Comparison of ENCODE assay signal across 19 cellular contexts in genomic region chr10:32131388-32131787, GRCh38.
DNase-seq lines count a peak whose midpoint lies in the region; ATAC-seq, FAIRE-seq and TF ChIP-seq lines count a peak whose summit lies in the region.
"Had no signal": no experiment of that assay in that cellular context is flagged by ENCODE, and none has a peak within 500 bp of the region (broad histone marks: within the 10 kb centered on the region; RNA-seq: fewer than 3 reads in every experiment).

No MANE protein-coding gene starts in this region.

- H3K79me2 ChIP-seq in K562 (ENCODE audit: control insufficient read depth, insufficient read depth, low read length): no peaks in the 10 kb centered on the region

- peak overlapping the region; percentile 75 for H3K27ac Mint-ChIP-seq in CD8-positive, alpha-beta T cell
- H3K27ac Mint-ChIP-seq: activated B cell treated with CpG ODN at 0.5 μM for 24 hours; activated T-helper 1 cell treated with anti-CD3 and anti-CD28 coated beads, Interleukin-12 subunit alpha, Interleukin-12 subunit beta, Interleukin-2, Interleukin-4 antibody, amounts not matched to agents 30 ng/mL and 10 ng/mL and 1 ng/mL, durations not matched to agents 14 hours and 24 hours and 36 hours had no signal

- H3K27me3 Mint-ChIP-seq in CD8-positive, alpha-beta T cell (ENCODE audit: low read depth): no peaks in the 10 kb centered on the region
- H3K27me3 Mint-ChIP-seq: activated B cell treated with CpG ODN at 0.5 μM for 24 hours had no signal

- TF ChIP-seq EP300 in K562 (IDR thresholded peaks at IDR 0.05; ENCODE audit: low read length): no peak

- TF ChIP-seq CTCF in CD8-positive, alpha-beta T cell (IDR thresholded peaks at IDR 0.05): no peak
- no peak for TF ChIP-seq CTCF in K562 (IDR thresholded peaks at IDR 0.05 in 2 of 3, conservative IDR thresholded peaks at IDR 0.05 in 1 of 3; ENCODE audit: insufficient read depth in 2 of 3, low read depth in 1 of 3, low read length in 3 of 3)

- peaks cover 14% of the 10 kb centered on the region for H3K4me1 Mint-ChIP-seq in CD8-positive, alpha-beta T cell (ENCODE audit: low read depth)
- H3K4me1 Mint-ChIP-seq: activated B cell treated with CpG ODN at 0.5 μM for 24 hours had no signal

- H3K4me3 ChIP-seq in CD8-positive, alpha-beta T cell (ENCODE audit: low read depth, low read length): no peak overlapping the region
- H3K4me3 ChIP-seq in K562: no peak overlapping the region
- no peak overlapping the region for H3K4me3 ChIP-seq in muscle layer of duodenum (ENCODE audit: low read depth in 1 of 2, low read length in 2 of 2)
- H3K4me3 ChIP-seq: esophagus squamous epithelium had no signal

- WGBS in K562 (ENCODE audit: insufficient coverage, low coverage, missing lambda C conversion rate): 6% methylated on average over 3 of the region's 3 CpGs

- H3K27me3 ChIP-seq in CD8-positive, alpha-beta T cell (ENCODE audit: insufficient read depth, low read length): no peaks in the 10 kb centered on the region
- H3K27me3 ChIP-seq in K562 (ENCODE audit: control insufficient read depth in 2 of 2, insufficient read depth in 2 of 2, low read length in 2 of 2) (no peaks in the 10 kb centered on the region), muscle layer of duodenum (ENCODE audit: low read depth, low read length) (no peaks in the 10 kb centered on the region)
- H3K27me3 ChIP-seq: brain microvascular endothelial cell, esophagus squamous epithelium had no signal

- H3K27ac ChIP-seq in CD8-positive, alpha-beta T cell (ENCODE audit: low read depth, low read length): no peak overlapping the region
- H3K27ac ChIP-seq in KOPT-K1 (ENCODE audit: low read depth, low read length, poor library complexity, severe bottlenecking) (peak overlapping the region; percentile 49), K562 (ENCODE audit: extremely low read depth, low read depth, low read length) (no peak overlapping the region), muscle layer of duodenum (ENCODE audit: low read length) (peak overlapping the region; percentile 49)
- H3K27ac ChIP-seq: brain microvascular endothelial cell, esophagus squamous epithelium had no signal

- H3K4me1 ChIP-seq in CD8-positive, alpha-beta T cell (ENCODE audit: insufficient read depth, low read length): peaks cover 9% of the 10 kb centered on the region
- H3K4me1 ChIP-seq in K562 (replicated peaks in 1 of 2; ENCODE audit: control insufficient read depth in 2 of 2, insufficient read depth in 2 of 2, low read length in 2 of 2): peaks cover 0 to 7% of the 10 kb centered on the region in 2 experiments; a peak in 4 of 5 replicates
- no peaks in the 10 kb centered on the region for H3K4me1 ChIP-seq in muscle layer of duodenum (ENCODE audit: control insufficient read depth in 1 of 2, insufficient read depth in 2 of 2, low read length in 2 of 2)

- peak overlapping the region; percentile 71 for H2AFZ ChIP-seq in K562 (ENCODE audit: low read depth, low read length)

- no peak overlapping the region for H3K4me3 Mint-ChIP-seq in CD8-positive, alpha-beta T cell
- H3K4me3 Mint-ChIP-seq: activated B cell treated with CpG ODN at 0.5 μM for 24 hours; activated T-helper 1 cell treated with anti-CD3 and anti-CD28 coated beads, Interleukin-12 subunit alpha, Interleukin-12 subunit beta, Interleukin-2, Interleukin-4 antibody, amounts not matched to agents 30 ng/mL and 10 ng/mL and 1 ng/mL, durations not matched to agents 14 hours and 24 hours and 36 hours; T-helper 1 cell treated with Interleukin-12 subunit alpha and Interleukin-12 subunit beta and Interleukin-4 antibody, amounts not matched to agents 30 μg/mL and 1 μg/mL, for 36 hours had no signal

- POLR2A ChIA-PET in CD8-positive, alpha-beta T cell (lab: Charles Lee): interaction anchor here (1.0 kb wide), 1 partner anchor 9 kb away, joined by 3 read pairs; no protein-coding TSS in a partner anchor
- POLR2A ChIA-PET in K562 (lab: Yijun Ruan, JAX): no interaction called here

- no peak overlapping the region for H3K9ac ChIP-seq in K562 (ENCODE audit: insufficient read depth in 1 of 2, low read depth in 2 of 2, low read length in 2 of 2)

- intact Hi-C loops in CD8-positive, alpha-beta T cell (cut with DNase I, micrococcal nuclease): no loop called here
- intact Hi-C loops in K562 (cut with micrococcal nuclease): no loop called here

- peak; percentile 34 for ATAC-seq in CD8-positive, alpha-beta T cell
- no peak for ATAC-seq in K562
- no peak for ATAC-seq in HG03354 (IDR thresholded peaks at IDR 0.05; ENCODE audit: poor library complexity, severe bottlenecking, unreplicated experiment)
- ATAC-seq: left lobe of liver had no signal

- no peaks in the 10 kb centered on the region for H3K36me3 ChIP-seq in CD8-positive, alpha-beta T cell (ENCODE audit: insufficient read depth, low read length)
- H3K36me3 ChIP-seq in KOPT-K1 (ENCODE audit: insufficient read depth, low read length): no peaks in the 10 kb centered on the region
- no peaks in the 10 kb centered on the region for H3K36me3 ChIP-seq in K562 (ENCODE audit: control insufficient read depth, insufficient read depth, low read length)
- H3K36me3 ChIP-seq in muscle layer of duodenum (ENCODE audit: control insufficient read depth in 1 of 2, insufficient read depth in 2 of 2, low read length in 2 of 2): no peaks in the 10 kb centered on the region
- H3K36me3 ChIP-seq: brain microvascular endothelial cell, esophagus squamous epithelium had no signal

- no peak for TF ChIP-seq POLR2A in K562 (conservative IDR thresholded peaks at IDR 0.05)

- no peak overlapping the region for H3K4me2 ChIP-seq in K562 (ENCODE audit: insufficient read depth, low read length)

- no peaks in the 10 kb centered on the region for H4K20me1 ChIP-seq in K562 (replicated peaks; ENCODE audit: control insufficient read depth, insufficient read depth, low read length)

- H3K36me3 Mint-ChIP-seq in CD8-positive, alpha-beta T cell: no peaks in the 10 kb centered on the region

- TF ChIP-seq RAD21 in K562 (CRISPR knock-in tag; conservative IDR thresholded peaks at IDR 0.05 in 1 of 2, IDR thresholded peaks at IDR 0.05 in 1 of 2): no peak

- DNase-seq in CD8-positive, alpha-beta T cell: no peak
- DNase-seq in K562 (ENCODE audit: extremely low read depth in 1 of 4, low spot score in 3 of 4): no peak
- no peak for DNase-seq in stimulated activated CD4-positive, alpha-beta T cell treated with anti-CD3 and anti-CD28 coated beads, Interleukin-1b, Interleukin-23, amount 100 ng/mL, for 48 hours
- DNase-seq in RPMI8226: no peak
- no peak for DNase-seq in CD1c-positive myeloid dendritic cell (ENCODE audit: extremely low spot score)
- DNase-seq: activated B cell treated with CpG ODN at 0.5 μM for 24 hours, brain microvascular endothelial cell, EL, esophagus squamous epithelium, NCI-H1105 treated with DMSO at 0.1 percent for 48 hours, NCI-H2081 treated with DMSO at 0.1 percent for 48 hours, NCI-H510A treated with DMSO at 0.1 percent for 48 hours, SHP77 had no signal

- in situ Hi-C loops in K562 (cut with MboI): no loop called here

- H3K9me1 ChIP-seq in K562 (ENCODE audit: control insufficient read depth, insufficient read depth, low read length): no peaks in the 10 kb centered on the region

- FAIRE-seq in K562 (lab: Jason Lieb, UNC): no peak

- no peaks in the 10 kb centered on the region for H3K9me3 Mint-ChIP-seq in CD8-positive, alpha-beta T cell
- H3K9me3 Mint-ChIP-seq: activated B cell treated with CpG ODN at 0.5 μM for 24 hours; activated T-helper 1 cell treated with anti-CD3 and anti-CD28 coated beads, Interleukin-12 subunit alpha, Interleukin-12 subunit beta, Interleukin-2, Interleukin-4 antibody, amounts not matched to agents 30 ng/mL and 10 ng/mL and 1 ng/mL, durations not matched to agents 14 hours and 24 hours and 36 hours; T-helper 1 cell treated with Interleukin-12 subunit alpha and Interleukin-12 subunit beta and Interleukin-4 antibody, amounts not matched to agents 30 μg/mL and 1 μg/mL, for 36 hours had no signal

- H3K9me3 ChIP-seq in CD8-positive, alpha-beta T cell (ENCODE audit: low read length): no peaks in the 10 kb centered on the region
- H3K9me3 ChIP-seq in KOPT-K1 (ENCODE audit: insufficient read depth, low read length, poor library complexity, severe bottlenecking) (no peaks in the 10 kb centered on the region), K562 (replicated peaks; ENCODE audit: control insufficient read depth, insufficient read depth, low read depth, low read length) (no peaks in the 10 kb centered on the region), muscle layer of duodenum (ENCODE audit: control insufficient read depth in 1 of 2, low read length in 2 of 2) (no peaks in the 10 kb centered on the region)
- H3K9me3 ChIP-seq: esophagus squamous epithelium had no signal

- BruUV-seq in K562 (replicated peaks; lab: Mats Ljungman, UMichigan): no TSS peak

- CTCF ChIA-PET in CD8-positive, alpha-beta T cell (lab: Charles Lee): interaction anchor here (0.6 kb wide), 1 partner anchor 61 kb away, joined by 3 read pairs; no protein-coding TSS in a partner anchor
- CTCF ChIA-PET in K562 (lab: Yijun Ruan, JAX; ENCODE audit: low intra/inter-chr PET ratio): no interaction called here

TF ChIP-seq in K562, 482 proteins besides CTCF, POLR2A, EP300 and RAD21:
- TF ChIP-seq GABPA (tag; conservative IDR thresholded peaks at IDR 0.05; ENCODE audit: low read depth): peak; percentile 19; the same call in 1 of the 2 replicates
- TF ChIP-seq ZNF589 (CRISPR knock-in tag; IDR thresholded peaks at IDR 0.05; ENCODE audit: low read depth): 0 out of 2 replicates have a peak, but pooled peaks have one; percentile 32
- TF ChIP-seq NFXL1 (CRISPR knock-in tag; IDR thresholded peaks at IDR 0.05): no peak

Comparison
In these comparisons a context has a peak if more than half of its experiments do, and no peak if none do; other contexts are left out.
1. H3K27ac ChIP-seq: peak in KOPT-K1 (single experiment) and muscle layer of duodenum (single experiment); none in CD8-positive, alpha-beta T cell (single experiment) and K562 (single experiment).